10 cellular contexts compared by ENCODE assay signal in the genomic region with DNA sequence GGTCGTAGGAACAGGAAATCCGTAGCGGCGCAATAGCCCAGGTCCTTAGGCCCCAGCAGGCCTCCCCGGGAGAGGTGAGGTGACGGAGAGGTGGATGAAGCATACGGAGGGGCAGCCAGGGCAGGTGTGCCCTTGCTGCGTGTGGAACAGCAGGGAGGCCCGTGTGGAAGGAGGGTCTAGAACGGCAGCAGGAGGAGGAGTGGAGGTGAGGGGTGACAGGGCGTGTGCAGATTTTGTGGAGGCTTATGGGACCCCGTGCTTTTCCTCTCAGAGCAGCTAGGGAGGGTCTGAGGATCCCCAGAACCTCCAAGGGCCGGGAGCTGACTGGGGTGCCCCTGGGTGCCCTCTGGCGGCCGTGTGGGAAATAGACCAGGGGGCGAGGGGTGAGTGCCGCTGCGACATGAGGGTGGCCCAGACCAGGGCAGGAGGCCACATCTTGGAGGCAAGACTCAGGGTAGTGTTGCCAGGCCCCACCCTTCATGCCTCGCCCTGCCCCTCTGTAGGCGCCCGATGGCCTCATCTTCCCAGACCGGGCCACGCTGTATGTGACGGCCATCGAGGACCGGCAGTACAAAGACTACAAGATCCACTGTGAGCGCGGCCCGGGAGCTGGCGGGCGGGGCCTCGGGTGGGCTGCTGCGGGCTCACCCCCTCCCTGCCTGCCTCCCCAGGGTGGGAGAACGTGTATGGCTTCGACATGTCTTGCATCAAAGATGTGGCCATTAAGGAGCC. TPM values are rescaled to one million over a fixed set of nuclear protein-coding genes. Genes with fewer than 3 reads are reported as not detected.
DNase-seq lines count a peak whose midpoint lies in the region; ATAC-seq, FAIRE-seq and TF ChIP-seq lines count a peak whose summit lies in the region.
"Had no signal": no experiment of that assay in that cellular context is flagged by ENCODE, and none has a peak within 500 bp of the region (broad histone marks: within the 10 kb centered on the region; RNA-seq: fewer than 3 reads in every experiment).

No MANE protein-coding gene starts in this region.

- TF ChIP-seq CTCF in bronchial epithelial cell (IDR thresholded peaks at IDR 0.05; ENCODE audit: insufficient read depth, low read length, severe bottlenecking) = peak; percentile 70
- TF ChIP-seq CTCF in parathyroid adenoma (IDR thresholded peaks at IDR 0.05) = peak; percentile 45

- H2AFZ ChIP-seq in parathyroid adenoma = no peak overlapping the region

- H3K27ac ChIP-seq in parathyroid adenoma = no peak overlapping the region

- no peak for ATAC-seq in GM19467 (IDR thresholded peaks at IDR 0.05; ENCODE audit: unreplicated experiment)

- H3K4me3 ChIP-seq in bronchial epithelial cell (ENCODE audit: low read depth, low read length) (no peak overlapping the region), parathyroid adenoma (ENCODE audit: low read depth, low read length) (no peak overlapping the region)
- H3K4me3 ChIP-seq: BLaER1 treated with 17β-estradiol and CSF1 and Interleukin-3, amounts not matched to agents 10 nM and 100 nM had no signal

- peaks cover 41% of the 10 kb centered on the region for H3K36me3 ChIP-seq in bronchial epithelial cell (ENCODE audit: control insufficient read depth, insufficient read depth, low read length)
- no peaks in the 10 kb centered on the region for H3K36me3 ChIP-seq in parathyroid adenoma (ENCODE audit: control insufficient read depth, insufficient read depth, low read length)

- H3K4me2 ChIP-seq in parathyroid adenoma (ENCODE audit: low read length) = no peak overlapping the region
- H3K4me2 ChIP-seq: BLaER1 treated with 17β-estradiol and CSF1 and Interleukin-3, amounts not matched to agents 10 nM and 100 nM had no signal

- H3K27me3 ChIP-seq in bronchial epithelial cell (ENCODE audit: control insufficient read depth, insufficient read depth, low read length) (no peaks in the 10 kb centered on the region), parathyroid adenoma (ENCODE audit: control insufficient read depth, insufficient read depth, low read length) (no peaks in the 10 kb centered on the region)

- no peaks in the 10 kb centered on the region for H3K9me3 ChIP-seq in parathyroid adenoma (ENCODE audit: control insufficient read depth, low read length)
- H3K9me3 ChIP-seq: BLaER1 treated with 17β-estradiol and CSF1 and Interleukin-3, amounts not matched to agents 10 nM and 100 nM had no signal

- no peak for FAIRE-seq in bronchial epithelial cell (lab: Jason Lieb, UNC)

- H3K9ac ChIP-seq in parathyroid adenoma = no peak overlapping the region

- H3K79me2 ChIP-seq in parathyroid adenoma = peaks cover 18% of the 10 kb centered on the region

- peaks cover 12% of the 10 kb centered on the region for H3K4me1 ChIP-seq in parathyroid adenoma

- DNase-seq in NCI-H82 (lab: John Stamatoyannopoulos, UW) = peak; percentile 46
- no peak for DNase-seq in NCI-H82 treated with DMSO at 0.1 percent for 48 hours (lab: John Stamatoyannopoulos, UW; ENCODE audit: unreplicated experiment)
- peak; percentile 33 to 38 for DNase-seq in Kasumi-1 (lab: John Stamatoyannopoulos, UW)
- no peak for DNase-seq in bronchial epithelial cell (ENCODE audit: low read depth)
- no peak for DNase-seq in NCI-H1930 (lab: John Stamatoyannopoulos, UW)
- no peak for DNase-seq in stimulated activated CD4-positive, alpha-beta T cell treated with anti-CD3 and anti-CD28 coated beads, Interleukin-12 subunit alpha, Interleukin-12 subunit beta, amount 100 ng/mL, for 4 hours
- DNase-seq: NK-92 treated with Interleukin-12 subunit alpha and Interleukin-12 subunit beta, amount 100 ng/mL, for 24 hours had no signal

RNA-seq across cellular contexts. Expression of a gene that starts 5.0 kb away (rescaled TPM):
- 0.13 and 0.53 TPM in 2 replicates for total RNA-seq in bronchial epithelial cell

RNA-seq across cellular contexts. Expression of a gene that starts 6.5 kb away (rescaled TPM):
- 1.2 and 2.4 TPM in 2 replicates for total RNA-seq in bronchial epithelial cell

RNA-seq across cellular contexts. Expression of a gene that starts 7.3 kb away (rescaled TPM):
- 295 and 543 TPM in 2 replicates for total RNA-seq in bronchial epithelial cell

RNA-seq across cellular contexts. Expression of a gene that starts 18.7 kb away (rescaled TPM):
- total RNA-seq in bronchial epithelial cell = 2.4 and 2.9 TPM in 2 replicates

RNA-seq across cellular contexts. Expression of a gene that starts 18.8 kb away (rescaled TPM):
- 97.9 and 128 TPM in 2 replicates for total RNA-seq in bronchial epithelial cell

Comparison
In these comparisons a context has a peak if more than half of its experiments do, and no peak if none do; other contexts are left out.
1. DNase-seq: peak in NCI-H82 (single experiment) and Kasumi-1 (2 of 2); none in NCI-H82 treated with DMSO at 0.1 percent for 48 hours (single experiment), bronchial epithelial cell (single experiment), NCI-H1930 (0 of 2) and stimulated activated CD4-positive, alpha-beta T cell treated with anti-CD3 and anti-CD28 coated beads, Interleukin-12 subunit alpha, Interleukin-12 subunit beta, amount 100 ng/mL, for 4 hours (single experiment).